ENCODE assay signal across 1 cellular context in the genomic region with DNA sequence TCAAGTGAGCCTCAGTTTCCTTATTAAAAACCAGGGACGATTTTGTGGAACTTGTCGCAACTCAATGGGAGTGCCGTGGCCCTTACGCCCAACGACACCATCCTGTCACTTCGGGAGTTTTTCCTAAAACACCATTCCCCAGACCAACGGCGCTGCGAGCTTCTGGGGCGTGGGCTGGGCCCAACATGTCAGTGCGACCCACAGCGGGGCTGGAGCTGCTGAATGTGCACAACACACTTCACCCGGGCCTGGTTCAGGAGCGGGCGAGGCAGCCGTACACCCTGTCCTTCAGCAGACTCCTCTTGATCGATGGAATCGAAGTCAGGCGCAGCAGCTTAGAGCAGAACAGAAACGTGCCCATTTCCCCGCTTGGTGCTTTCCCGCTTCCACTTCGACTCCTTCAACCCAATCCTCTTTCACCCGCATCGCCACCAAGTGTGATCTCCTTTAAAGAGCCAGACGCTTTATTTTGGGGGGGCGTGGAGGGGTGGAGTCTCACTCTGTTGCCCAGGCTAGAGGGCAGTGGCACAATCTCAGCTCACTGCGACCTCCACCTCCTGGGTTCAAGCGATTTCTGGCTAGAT.
TF ChIP-seq lines count a peak whose summit lies in the region.

No MANE protein-coding gene starts in this region.

TF ChIP-seq in GM23338, 12 proteins besides CTCF, POLR2A, EP300 and RAD21:
- TF ChIP-seq, protein P1, sequence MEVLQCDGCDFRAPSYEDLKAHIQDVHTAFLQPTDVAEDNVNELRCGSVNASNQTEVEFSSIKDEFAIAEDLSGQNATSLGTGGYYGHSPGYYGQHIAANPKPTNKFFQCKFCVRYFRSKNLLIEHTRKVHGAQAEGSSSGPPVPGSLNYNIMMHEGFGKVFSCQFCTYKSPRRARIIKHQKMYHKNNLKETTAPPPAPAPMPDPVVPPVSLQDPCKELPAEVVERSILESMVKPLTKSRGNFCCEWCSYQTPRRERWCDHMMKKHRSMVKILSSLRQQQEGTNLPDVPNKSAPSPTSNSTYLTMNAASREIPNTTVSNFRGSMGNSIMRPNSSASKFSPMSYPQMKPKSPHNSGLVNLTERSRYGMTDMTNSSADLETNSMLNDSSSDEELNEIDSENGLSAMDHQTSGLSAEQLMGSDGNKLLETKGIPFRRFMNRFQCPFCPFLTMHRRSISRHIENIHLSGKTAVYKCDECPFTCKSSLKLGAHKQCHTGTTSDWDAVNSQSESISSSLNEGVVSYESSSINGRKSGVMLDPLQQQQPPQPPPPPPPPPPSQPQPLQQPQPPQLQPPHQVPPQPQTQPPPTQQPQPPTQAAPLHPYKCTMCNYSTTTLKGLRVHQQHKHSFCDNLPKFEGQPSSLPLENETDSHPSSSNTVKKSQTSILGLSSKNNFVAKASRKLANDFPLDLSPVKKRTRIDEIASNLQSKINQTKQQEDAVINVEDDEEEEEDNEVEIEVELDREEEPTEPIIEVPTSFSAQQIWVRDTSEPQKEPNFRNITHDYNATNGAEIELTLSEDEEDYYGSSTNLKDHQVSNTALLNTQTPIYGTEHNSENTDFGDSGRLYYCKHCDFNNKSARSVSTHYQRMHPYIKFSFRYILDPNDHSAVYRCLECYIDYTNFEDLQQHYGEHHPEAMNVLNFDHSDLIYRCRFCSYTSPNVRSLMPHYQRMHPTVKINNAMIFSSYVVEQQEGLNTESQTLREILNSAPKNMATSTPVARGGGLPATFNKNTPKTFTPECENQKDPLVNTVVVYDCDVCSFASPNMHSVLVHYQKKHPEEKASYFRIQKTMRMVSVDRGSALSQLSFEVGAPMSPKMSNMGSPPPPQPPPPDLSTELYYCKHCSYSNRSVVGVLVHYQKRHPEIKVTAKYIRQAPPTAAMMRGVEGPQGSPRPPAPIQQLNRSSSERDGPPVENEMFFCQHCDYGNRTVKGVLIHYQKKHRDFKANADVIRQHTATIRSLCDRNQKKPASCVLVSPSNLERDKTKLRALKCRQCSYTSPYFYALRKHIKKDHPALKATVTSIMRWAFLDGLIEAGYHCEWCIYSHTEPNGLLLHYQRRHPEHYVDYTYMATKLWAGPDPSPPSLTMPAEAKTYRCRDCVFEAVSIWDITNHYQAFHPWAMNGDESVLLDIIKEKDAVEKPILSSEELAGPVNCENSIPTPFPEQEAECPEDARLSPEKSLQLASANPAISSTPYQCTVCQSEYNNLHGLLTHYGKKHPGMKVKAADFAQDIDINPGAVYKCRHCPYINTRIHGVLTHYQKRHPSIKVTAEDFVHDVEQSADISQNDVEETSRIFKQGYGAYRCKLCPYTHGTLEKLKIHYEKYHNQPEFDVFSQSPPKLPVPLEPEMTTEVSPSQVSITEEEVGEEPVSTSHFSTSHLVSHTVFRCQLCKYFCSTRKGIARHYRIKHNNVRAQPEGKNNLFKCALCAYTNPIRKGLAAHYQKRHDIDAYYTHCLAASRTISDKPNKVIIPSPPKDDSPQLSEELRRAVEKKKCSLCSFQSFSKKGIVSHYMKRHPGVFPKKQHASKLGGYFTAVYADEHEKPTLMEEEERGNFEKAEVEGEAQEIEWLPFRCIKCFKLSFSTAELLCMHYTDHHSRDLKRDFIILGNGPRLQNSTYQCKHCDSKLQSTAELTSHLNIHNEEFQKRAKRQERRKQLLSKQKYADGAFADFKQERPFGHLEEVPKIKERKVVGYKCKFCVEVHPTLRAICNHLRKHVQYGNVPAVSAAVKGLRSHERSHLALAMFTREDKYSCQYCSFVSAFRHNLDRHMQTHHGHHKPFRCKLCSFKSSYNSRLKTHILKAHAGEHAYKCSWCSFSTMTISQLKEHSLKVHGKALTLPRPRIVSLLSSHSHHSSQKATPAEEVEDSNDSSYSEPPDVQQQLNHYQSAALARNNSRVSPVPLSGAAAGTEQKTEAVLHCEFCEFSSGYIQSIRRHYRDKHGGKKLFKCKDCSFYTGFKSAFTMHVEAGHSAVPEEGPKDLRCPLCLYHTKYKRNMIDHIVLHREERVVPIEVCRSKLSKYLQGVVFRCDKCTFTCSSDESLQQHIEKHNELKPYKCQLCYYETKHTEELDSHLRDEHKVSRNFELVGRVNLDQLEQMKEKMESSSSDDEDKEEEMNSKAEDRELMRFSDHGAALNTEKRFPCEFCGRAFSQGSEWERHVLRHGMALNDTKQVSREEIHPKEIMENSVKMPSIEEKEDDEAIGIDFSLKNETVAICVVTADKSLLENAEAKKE (CRISPR knock-in tag; IDR thresholded peaks at IDR 0.05): no peak
- TF ChIP-seq, protein P2, sequence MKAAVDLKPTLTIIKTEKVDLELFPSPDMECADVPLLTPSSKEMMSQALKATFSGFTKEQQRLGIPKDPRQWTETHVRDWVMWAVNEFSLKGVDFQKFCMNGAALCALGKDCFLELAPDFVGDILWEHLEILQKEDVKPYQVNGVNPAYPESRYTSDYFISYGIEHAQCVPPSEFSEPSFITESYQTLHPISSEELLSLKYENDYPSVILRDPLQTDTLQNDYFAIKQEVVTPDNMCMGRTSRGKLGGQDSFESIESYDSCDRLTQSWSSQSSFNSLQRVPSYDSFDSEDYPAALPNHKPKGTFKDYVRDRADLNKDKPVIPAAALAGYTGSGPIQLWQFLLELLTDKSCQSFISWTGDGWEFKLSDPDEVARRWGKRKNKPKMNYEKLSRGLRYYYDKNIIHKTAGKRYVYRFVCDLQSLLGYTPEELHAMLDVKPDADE (IDR thresholded peaks at IDR 0.05): no peak
- TF ChIP-seq ZNF114 (CRISPR knock-in tag; IDR thresholded peaks at IDR 0.05) (no peak), NANOG (IDR thresholded peaks at IDR 0.05; ENCODE audit: borderline replicate concordance) (no peak), EZH2phosphoT487 (IDR thresholded peaks at IDR 0.05; ENCODE audit: unreplicated experiment) (no peak), STAT1 (IDR thresholded peaks at IDR 0.05; ENCODE audit: unreplicated experiment) (no peak), POLR2AphosphoS5 (IDR thresholded peaks at IDR 0.05; ENCODE audit: low read depth) (no peak), ZNF331 (CRISPR knock-in tag; IDR thresholded peaks at IDR 0.05; ENCODE audit: low read depth) (no peak), JUNB (IDR thresholded peaks at IDR 0.05; ENCODE audit: unreplicated experiment) (no peak), CREB1 (CRISPR knock-in tag; IDR thresholded peaks at IDR 0.05; ENCODE audit: low read depth) (no peak), EZH2 (IDR thresholded peaks at IDR 0.05; ENCODE audit: low read depth, unreplicated experiment) (no peak)
- TF ChIP-seq, protein P3, sequence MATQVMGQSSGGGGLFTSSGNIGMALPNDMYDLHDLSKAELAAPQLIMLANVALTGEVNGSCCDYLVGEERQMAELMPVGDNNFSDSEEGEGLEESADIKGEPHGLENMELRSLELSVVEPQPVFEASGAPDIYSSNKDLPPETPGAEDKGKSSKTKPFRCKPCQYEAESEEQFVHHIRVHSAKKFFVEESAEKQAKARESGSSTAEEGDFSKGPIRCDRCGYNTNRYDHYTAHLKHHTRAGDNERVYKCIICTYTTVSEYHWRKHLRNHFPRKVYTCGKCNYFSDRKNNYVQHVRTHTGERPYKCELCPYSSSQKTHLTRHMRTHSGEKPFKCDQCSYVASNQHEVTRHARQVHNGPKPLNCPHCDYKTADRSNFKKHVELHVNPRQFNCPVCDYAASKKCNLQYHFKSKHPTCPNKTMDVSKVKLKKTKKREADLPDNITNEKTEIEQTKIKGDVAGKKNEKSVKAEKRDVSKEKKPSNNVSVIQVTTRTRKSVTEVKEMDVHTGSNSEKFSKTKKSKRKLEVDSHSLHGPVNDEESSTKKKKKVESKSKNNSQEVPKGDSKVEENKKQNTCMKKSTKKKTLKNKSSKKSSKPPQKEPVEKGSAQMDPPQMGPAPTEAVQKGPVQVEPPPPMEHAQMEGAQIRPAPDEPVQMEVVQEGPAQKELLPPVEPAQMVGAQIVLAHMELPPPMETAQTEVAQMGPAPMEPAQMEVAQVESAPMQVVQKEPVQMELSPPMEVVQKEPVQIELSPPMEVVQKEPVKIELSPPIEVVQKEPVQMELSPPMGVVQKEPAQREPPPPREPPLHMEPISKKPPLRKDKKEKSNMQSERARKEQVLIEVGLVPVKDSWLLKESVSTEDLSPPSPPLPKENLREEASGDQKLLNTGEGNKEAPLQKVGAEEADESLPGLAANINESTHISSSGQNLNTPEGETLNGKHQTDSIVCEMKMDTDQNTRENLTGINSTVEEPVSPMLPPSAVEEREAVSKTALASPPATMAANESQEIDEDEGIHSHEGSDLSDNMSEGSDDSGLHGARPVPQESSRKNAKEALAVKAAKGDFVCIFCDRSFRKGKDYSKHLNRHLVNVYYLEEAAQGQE (IDR thresholded peaks at IDR 0.05; ENCODE audit: unreplicated experiment): no peak
TF ChIP-seq in GM23338: peak in this region for 0.
